13 cellular contexts compared by ENCODE assay signal in the genomic region with DNA sequence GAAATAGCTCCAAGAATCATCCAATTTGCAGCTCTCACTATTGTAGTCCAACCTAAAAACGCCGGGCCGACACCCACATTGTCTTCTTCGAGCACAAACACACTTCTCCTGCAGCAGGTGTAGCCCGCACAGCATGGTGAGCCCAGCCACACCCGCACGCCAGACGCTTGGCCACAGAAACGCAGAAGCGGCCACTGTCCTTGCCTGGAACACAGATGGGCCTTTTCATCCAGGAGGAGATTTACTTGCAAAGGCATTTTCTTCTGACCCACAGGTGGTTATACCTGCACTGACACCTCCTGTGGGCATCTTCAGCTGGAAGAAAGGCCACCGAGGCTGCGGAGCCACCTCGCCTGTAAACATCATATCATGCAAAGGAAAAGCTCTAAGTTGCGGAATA.
DNase-seq lines count a peak whose midpoint lies in the region; ATAC-seq and TF ChIP-seq lines count a peak whose summit lies in the region.
"Had no signal": no experiment of that assay in that cellular context is flagged by ENCODE, and none has a peak within 500 bp of the region (broad histone marks: within the 10 kb centered on the region; RNA-seq: fewer than 3 reads in every experiment).

No MANE protein-coding gene starts in this region.

- H4K20me1 ChIP-seq in IMR-90 (ENCODE audit: insufficient read depth, low read length) = no peaks in the 10 kb centered on the region

- peaks cover 24% of the 10 kb centered on the region for H3K9me1 ChIP-seq in IMR-90 (ENCODE audit: insufficient read depth, low read length)

- H2AK5ac ChIP-seq in IMR-90 (ENCODE audit: low read depth, low read length) = peak overlapping the region; percentile 80; the same call in 1 of the 2 replicates

- H3K27ac ChIP-seq in IMR-90 (ENCODE audit: insufficient read depth, low read length) = no peak overlapping the region
- peak overlapping the region; percentile 7 to 67 for H3K27ac ChIP-seq in ascending aorta
- H3K27ac ChIP-seq: 22Rv1 had no signal

- H2BK15ac ChIP-seq in IMR-90 (ENCODE audit: low read depth, low read length) = no peak overlapping the region

- H2AK9ac ChIP-seq in IMR-90 (replicated peaks; ENCODE audit: low read depth, low read length, poor library complexity) = peak overlapping the region; percentile 88

- no peak overlapping the region for H3K4me2 ChIP-seq in IMR-90 (ENCODE audit: low read depth, low read length)

- BruUV-seq in IMR-90 (replicated peaks; lab: Mats Ljungman, UMichigan) = no TSS peak

- no peak overlapping the region for H3K4me3 ChIP-seq in IMR-90 (ENCODE audit: insufficient read depth, low read depth, low read length)
- no peak overlapping the region for H3K4me3 ChIP-seq in ascending aorta
- H3K4me3 ChIP-seq in mucosa of descending colon = no peak overlapping the region
- H3K4me3 ChIP-seq: BLaER1 had no signal

- no peak overlapping the region for H4K5ac ChIP-seq in IMR-90 (ENCODE audit: low read depth, low read length)

- POLR2A ChIA-PET in IMR-90 (lab: Charles Lee; ENCODE audit: unreplicated experiment) = no interaction called here

- peaks cover 27% of the 10 kb centered on the region for H3K4me1 ChIP-seq in IMR-90 (ENCODE audit: control insufficient read depth, insufficient read depth, low read length)
- peaks cover 4 to 18% of the 10 kb centered on the region in 2 donors for H3K4me1 ChIP-seq in ascending aorta
- H3K4me1 ChIP-seq in mucosa of descending colon (ENCODE audit: low read depth) = peaks cover 51% of the 10 kb centered on the region

- no peak overlapping the region for H2BK5ac ChIP-seq in IMR-90 (ENCODE audit: low read depth, low read length, poor library complexity, severe bottlenecking)

- H4K8ac ChIP-seq in IMR-90 (ENCODE audit: low read depth in 2 of 2, low read length in 2 of 2) = no peak overlapping the region

- H3K27me3 ChIP-seq in IMR-90 (ENCODE audit: control insufficient read depth, insufficient read depth, low read length) (no peaks in the 10 kb centered on the region), ascending aorta (no peaks in the 10 kb centered on the region)
- H3K27me3 ChIP-seq: BLaER1 had no signal

- H3K36me3 ChIP-seq in IMR-90 (ENCODE audit: control insufficient read depth, insufficient read depth, low read length) (no peaks in the 10 kb centered on the region), ascending aorta (no peaks in the 10 kb centered on the region), mucosa of descending colon (ENCODE audit: low read depth) (no peaks in the 10 kb centered on the region)

- dilution Hi-C loops in IMR-90 (cut with HindIII; ENCODE audit: low sequenced_read_pairs, unreplicated experiment) = no loop called here

- no peak overlapping the region for H2BK20ac ChIP-seq in IMR-90 (ENCODE audit: low read depth, low read length)

- intact Hi-C loops in IMR-90 (cut with micrococcal nuclease) (no loop called here), ascending aorta (cut with DNase I) (loop anchor here (5.0 kb wide), 1 partner anchor 94 kb away; no protein-coding TSS in a partner anchor), mucosa of descending colon (cut with DNase I, micrococcal nuclease) (no loop called here)

- TF ChIP-seq RAD21 in IMR-90 (IDR thresholded peaks at IDR 0.05; ENCODE audit: low read length) = no peak

- H3K56ac ChIP-seq in IMR-90 (ENCODE audit: extremely low read depth, insufficient read depth, low read length) = no peak overlapping the region

- no peak for TF ChIP-seq CTCF in IMR-90 (conservative IDR thresholded peaks at IDR 0.05; ENCODE audit: low read depth, low read length)
- no peak for TF ChIP-seq CTCF in ascending aorta (IDR thresholded peaks at IDR 0.05)
- no peak for TF ChIP-seq CTCF in mucosa of descending colon (IDR thresholded peaks at IDR 0.05)

- no peak for TF ChIP-seq POLR2A in IMR-90 (IDR thresholded peaks at IDR 0.05; ENCODE audit: low read depth, low read length)

- H4K91ac ChIP-seq in IMR-90 (ENCODE audit: insufficient read depth, low read depth, low read length) = no peak overlapping the region

- H3K23ac ChIP-seq in IMR-90 (ENCODE audit: low read depth, low read length) = no peak overlapping the region

- in situ Hi-C loops in IMR-90 (cut with MboI; ENCODE audit: low sequenced_read_pairs) = no loop called here

- CTCF ChIA-PET in IMR-90 (lab: Yijun Ruan, JAX) = no interaction called here

- 100% methylated on average over 6 of the region's 14 CpGs; no CpG with 5 or more reads in 1 of the 2 experiments for WGBS in IMR-90 (ENCODE audit: extremely low coverage in 2 of 2, insufficient read length in 1 of 2), 2 experiments

- DNase-seq in NCI-H345 (lab: John Stamatoyannopoulos, UW) (peak; percentile 20), NCI-H345 treated with DMSO at 0.1 percent for 48 hours (lab: John Stamatoyannopoulos, UW; ENCODE audit: unreplicated experiment) (no peak), IMR-90 (no peak), ascending aorta (ENCODE audit: low spot score in 2 of 2) (no peak), mucosa of descending colon (peak in 2 of 3 donors; percentile 47 to 59), SHP77 (lab: John Stamatoyannopoulos, UW) (no peak)
- DNase-seq: CD4-positive, alpha-beta T cell; DND-41; GDM1 had no signal

- no peak for ATAC-seq in IMR-90 (ENCODE audit: low read depth)
- no peak for ATAC-seq in mucosa of descending colon
- ATAC-seq in HG02763 (IDR thresholded peaks at IDR 0.05; ENCODE audit: unreplicated experiment) = no peak
- ATAC-seq in GM21723 (IDR thresholded peaks at IDR 0.05; ENCODE audit: unreplicated experiment) = no peak

- peaks cover 25 to 76% of the 10 kb centered on the region in 2 experiments for H3K79me1 ChIP-seq in IMR-90 (ENCODE audit: low read depth in 1 of 2, low read length in 2 of 2)

- H2BK120ac ChIP-seq in IMR-90 (ENCODE audit: low read depth, low read length) = no peak overlapping the region; the same call in 1 of the 2 replicates

- no peaks in the 10 kb centered on the region for H3K9me3 ChIP-seq in IMR-90 (ENCODE audit: control insufficient read depth, insufficient read depth, low read length)
- no peaks in the 10 kb centered on the region for H3K9me3 ChIP-seq in ascending aorta
- no peaks in the 10 kb centered on the region for H3K9me3 ChIP-seq in mucosa of descending colon
- H3K9me3 ChIP-seq: BLaER1 had no signal

- no peak overlapping the region for H2AFZ ChIP-seq in IMR-90 (replicated peaks; ENCODE audit: low read length, poor library complexity)

- no peak overlapping the region for H3K18ac ChIP-seq in IMR-90 (ENCODE audit: low read depth, low read length)

- 0 out of 2 replicates have a peak overlapping the region, but pooled peaks have one; percentile 27 for H3K4ac ChIP-seq in IMR-90 (ENCODE audit: low read depth, low read length)

- 0 out of 2 replicates have a peak overlapping the region, but pooled peaks have one; percentile 11 for H3K14ac ChIP-seq in IMR-90 (replicated peaks; ENCODE audit: low read depth, low read length)

- no peak overlapping the region for H3K9ac ChIP-seq in IMR-90 (ENCODE audit: low read depth, low read length)
- H3K9ac ChIP-seq: BLaER1 had no signal

TF ChIP-seq in IMR-90, 13 proteins besides CTCF, POLR2A, EP300 and RAD21:
- TF ChIP-seq USF2 (IDR thresholded peaks at IDR 0.05; ENCODE audit: low read depth, low read length) (no peak), NFE2L2 (IDR thresholded peaks at IDR 0.05; ENCODE audit: low read depth, low read length) (no peak), MAZ (IDR thresholded peaks at IDR 0.05; ENCODE audit: borderline replicate concordance, low read depth, low read length) (no peak), BHLHE40 (IDR thresholded peaks at IDR 0.05; ENCODE audit: low read depth, low read length) (no peak), MAFK (IDR thresholded peaks at IDR 0.05; ENCODE audit: low read depth, low read length) (no peak)
- TF ChIP-seq, protein P1, sequence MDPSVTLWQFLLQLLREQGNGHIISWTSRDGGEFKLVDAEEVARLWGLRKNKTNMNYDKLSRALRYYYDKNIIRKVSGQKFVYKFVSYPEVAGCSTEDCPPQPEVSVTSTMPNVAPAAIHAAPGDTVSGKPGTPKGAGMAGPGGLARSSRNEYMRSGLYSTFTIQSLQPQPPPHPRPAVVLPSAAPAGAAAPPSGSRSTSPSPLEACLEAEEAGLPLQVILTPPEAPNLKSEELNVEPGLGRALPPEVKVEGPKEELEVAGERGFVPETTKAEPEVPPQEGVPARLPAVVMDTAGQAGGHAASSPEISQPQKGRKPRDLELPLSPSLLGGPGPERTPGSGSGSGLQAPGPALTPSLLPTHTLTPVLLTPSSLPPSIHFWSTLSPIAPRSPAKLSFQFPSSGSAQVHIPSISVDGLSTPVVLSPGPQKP (IDR thresholded peaks at IDR 0.05; ENCODE audit: borderline replicate concordance, low read depth, low read length) = no peak

Comparison
In these comparisons a context has a peak if more than half of its experiments do, and no peak if none do; other contexts are left out.
1. DNase-seq: peak in NCI-H345 (single experiment) and mucosa of descending colon (2 of 3); none in NCI-H345 treated with DMSO at 0.1 percent for 48 hours (single experiment), IMR-90 (single experiment), ascending aorta (0 of 2) and SHP77 (0 of 2).